Comparison of ENCODE assay signal across 14 cellular contexts in the genomic region with DNA sequence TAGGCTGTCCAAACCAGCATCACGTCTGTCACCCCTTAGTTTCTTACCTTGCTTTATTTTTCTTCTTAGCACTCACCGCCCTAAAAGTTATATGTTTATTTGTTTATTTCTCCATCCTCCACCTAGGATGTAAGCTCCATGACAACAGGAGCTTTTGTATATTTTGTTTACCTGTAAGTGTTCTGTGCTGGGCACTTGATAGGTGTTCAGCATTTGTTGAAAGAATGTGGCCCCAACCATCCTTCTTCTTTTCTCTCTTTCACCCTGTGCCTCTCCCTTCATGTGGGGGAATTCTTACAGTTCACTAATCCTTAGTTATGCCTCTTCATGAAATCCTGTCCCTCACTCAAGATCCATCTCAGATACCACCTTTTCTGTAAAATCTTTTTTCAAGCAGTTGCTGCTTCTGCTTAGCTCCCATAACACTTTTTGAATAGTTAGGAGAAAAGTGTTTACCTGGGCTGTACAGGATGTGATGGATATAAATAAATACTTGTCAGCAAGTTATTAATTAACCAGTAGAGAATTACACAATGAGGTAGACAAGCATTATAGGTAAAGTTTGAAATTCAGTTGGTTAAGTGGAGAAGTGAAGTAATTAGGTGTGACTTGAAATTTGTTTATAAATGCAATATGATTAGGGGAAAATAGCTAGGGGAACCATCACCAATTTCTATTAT. TPM values are rescaled to one million over a fixed set of nuclear protein-coding genes. Genes with fewer than 3 reads are reported as not detected.
DNase-seq lines count a peak whose midpoint lies in the region; ATAC-seq and TF ChIP-seq lines count a peak whose summit lies in the region.
"Had no signal": no experiment of that assay in that cellular context is flagged by ENCODE, and none has a peak within 500 bp of the region (broad histone marks: within the 10 kb centered on the region; RNA-seq: fewer than 3 reads in every experiment).

No MANE protein-coding gene starts in this region.

- peaks cover 18% of the 10 kb centered on the region for H3K36me3 Mint-ChIP-seq in effector memory CD8-positive, alpha-beta T cell (ENCODE audit: insufficient read depth)

- no peaks in the 10 kb centered on the region for H3K27me3 ChIP-seq in right atrium auricular region
- H3K27me3 ChIP-seq in osteoblast (ENCODE audit: insufficient read depth, low read length): no peaks in the 10 kb centered on the region
- no peaks in the 10 kb centered on the region for H3K27me3 ChIP-seq in vagina

- H3K4me3 Mint-ChIP-seq in effector memory CD8-positive, alpha-beta T cell: no peak overlapping the region
- H3K4me3 Mint-ChIP-seq: activated CD4-positive, alpha-beta T cell treated with anti-CD3 and anti-CD28 coated beads, Interleukin-2, amount 10 ng/mL, durations not matched to agents 7 days and 5 days; nephron; T-helper 2 cell treated with Interferon-gamma antibody and Interleukin-4, amounts not matched to agents 5 μg/mL and 100 μg/mL, for 36 hours had no signal

- no peaks in the 10 kb centered on the region for H3K27me3 Mint-ChIP-seq in effector memory CD8-positive, alpha-beta T cell
- H3K27me3 Mint-ChIP-seq: activated CD4-positive, alpha-beta T cell treated with anti-CD3 and anti-CD28 coated beads, Interleukin-2, amount 10 ng/mL, durations not matched to agents 7 days and 5 days had no signal

- peaks cover 19% of the 10 kb centered on the region for H3K36me3 ChIP-seq in right atrium auricular region
- peaks cover 27% of the 10 kb centered on the region for H3K36me3 ChIP-seq in osteoblast (ENCODE audit: insufficient read depth, low read length)
- H3K36me3 ChIP-seq in vagina: peaks cover 0 to 14% of the 10 kb centered on the region in 2 donors

- peaks cover 35% of the 10 kb centered on the region for H4K20me1 ChIP-seq in osteoblast (ENCODE audit: insufficient read depth, low read length)

- H3K27ac ChIP-seq in right atrium auricular region (peak overlapping the region; percentile 24 to 58), osteoblast (ENCODE audit: low read depth, low read length) (peak overlapping the region; percentile 75), vagina (peak overlapping the region; percentile 98)

- no peak overlapping the region for H3K27ac Mint-ChIP-seq in effector memory CD8-positive, alpha-beta T cell
- H3K27ac Mint-ChIP-seq: activated CD4-positive, alpha-beta T cell treated with anti-CD3 and anti-CD28 coated beads, Interleukin-2, amount 10 ng/mL, durations not matched to agents 7 days and 5 days; nephron; T-helper 2 cell treated with Interferon-gamma antibody and Interleukin-4, amounts not matched to agents 5 μg/mL and 100 μg/mL, for 36 hours had no signal

- intact Hi-C loops in left cardiac atrium (cut with DNase I) (no loop called here), vagina (cut with DNase I) (no loop called here)

- TF ChIP-seq POLR2A in vagina (IDR thresholded peaks at IDR 0.05): no peak

- H3K4me3 ChIP-seq in right atrium auricular region (no peak overlapping the region), osteoblast (ENCODE audit: insufficient read depth, low read length) (peak overlapping the region; percentile 2), vagina (peak overlapping the region; percentile 4 to 18)

- peaks cover 98% of the 10 kb centered on the region for H3K79me2 ChIP-seq in osteoblast (ENCODE audit: insufficient read depth, low read length)

- H3K4me1 ChIP-seq in right atrium auricular region (peaks cover 0 to 44% of the 10 kb centered on the region in 2 donors), osteoblast (ENCODE audit: insufficient read depth, low read length) (peaks cover 55% of the 10 kb centered on the region), vagina (peaks cover 70% of the 10 kb centered on the region)

- no peak for DNase-seq in right atrium auricular region (ENCODE audit: low spot score)
- no peak for DNase-seq in left cardiac atrium
- DNase-seq in effector memory CD8-positive, alpha-beta T cell: no peak
- DNase-seq in osteoblast (ENCODE audit: insufficient read length, low spot score, missing footprints): no peak
- DNase-seq in vagina (ENCODE audit: extremely low spot score in 2 of 2): no peak
- DNase-seq in activated CD8-positive, alpha-beta memory T cell treated with anti-CD3 and anti-CD28 coated beads for 24 hours: no peak
- DNase-seq in NK-92 (lab: John Stamatoyannopoulos, UW; ENCODE audit: unreplicated experiment): no peak
- DNase-seq: activated CD4-positive, alpha-beta T cell treated with anti-CD3 and anti-CD28 coated beads, Interleukin-2, amount 10 ng/mL, durations not matched to agents 7 days and 5 days; KBM-7; NCI-H1436 treated with DMSO at 0.1 percent for 48 hours; NCI-H524 treated with DMSO at 0.1 percent for 48 hours had no signal

- no peak overlapping the region for H2AFZ ChIP-seq in osteoblast (ENCODE audit: low read length)

- peaks cover 14 to 22% of the 10 kb centered on the region in 2 donors for H3K4me1 Mint-ChIP-seq in effector memory CD8-positive, alpha-beta T cell (ENCODE audit: low read depth in 2 of 2)
- H3K4me1 Mint-ChIP-seq: nephron had no signal

- no peaks in the 10 kb centered on the region for H3K9me3 Mint-ChIP-seq in effector memory CD8-positive, alpha-beta T cell
- H3K9me3 Mint-ChIP-seq: activated CD4-positive, alpha-beta T cell treated with anti-CD3 and anti-CD28 coated beads, Interleukin-2, amount 10 ng/mL, durations not matched to agents 7 days and 5 days; nephron; T-helper 2 cell treated with Interferon-gamma antibody and Interleukin-4, amounts not matched to agents 5 μg/mL and 100 μg/mL, for 36 hours had no signal

- ATAC-seq in left cardiac atrium (no peak), HG02763 (IDR thresholded peaks at IDR 0.05; ENCODE audit: unreplicated experiment) (no peak)
- ATAC-seq in effector memory CD8-positive, alpha-beta T cell (replicated peaks): peak; percentile 30

- H3K4me2 ChIP-seq in osteoblast (ENCODE audit: insufficient read depth, low read length): peak overlapping the region; percentile 79

- H3K9me3 ChIP-seq in right atrium auricular region (no peaks in the 10 kb centered on the region), osteoblast (ENCODE audit: low read depth, low read length) (no peaks in the 10 kb centered on the region), vagina (no peaks in the 10 kb centered on the region)

- TF ChIP-seq CTCF in right atrium auricular region (IDR thresholded peaks at IDR 0.05) (no peak), osteoblast (IDR thresholded peaks at IDR 0.05; ENCODE audit: extremely low read depth, low read depth, low read length) (no peak), vagina (IDR thresholded peaks at IDR 0.05) (no peak)

RNA-seq across cellular contexts. Expression of a gene that starts 9.7 kb away (rescaled TPM):
- total RNA-seq in right atrium auricular region (10 to 100 TPM; 38.7 to 45.4 TPM), left cardiac atrium (10 to 100 TPM; 26.4 to 30.2 TPM), osteoblast (274 and 313 TPM in 2 replicates), vagina (122 TPM)

Comparison
In these comparisons a context has a peak if more than half of its experiments do, and no peak if none do; other contexts are left out.
1. H3K27ac ChIP-seq: peak in every context shown above with its lines; median percentile 98 in vagina; 75 in osteoblast; 41 in right atrium auricular region.
2. H3K4me3 ChIP-seq: peak in osteoblast (single experiment) and vagina (2 of 2); none in right atrium auricular region (0 of 2).